Comparison of ENCODE assay signal across 11 cellular contexts in the genomic region with DNA sequence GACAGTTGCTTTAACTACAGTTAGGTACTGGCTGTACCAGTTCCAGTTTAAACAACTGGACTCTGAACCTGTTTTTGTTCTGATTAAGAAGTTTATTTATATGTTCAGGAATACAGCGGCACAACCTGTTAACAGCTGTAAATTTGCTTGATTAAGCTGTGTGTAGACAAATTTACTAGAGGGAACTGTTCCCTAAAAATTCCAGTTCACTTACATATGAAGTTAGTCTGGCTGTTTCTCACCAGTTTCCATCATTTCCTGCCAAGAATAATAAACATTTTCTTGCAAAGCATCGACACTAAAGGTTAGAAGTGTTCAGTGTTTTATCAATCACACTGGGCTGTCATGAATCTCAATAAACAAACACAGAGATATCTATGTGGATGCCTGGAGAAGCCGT.
DNase-seq lines count a peak whose midpoint lies in the region; ATAC-seq, FAIRE-seq and TF ChIP-seq lines count a peak whose summit lies in the region.
"Had no signal": no experiment of that assay in that cellular context is flagged by ENCODE, and none has a peak within 500 bp of the region (broad histone marks: within the 10 kb centered on the region; RNA-seq: fewer than 3 reads in every experiment).

No MANE protein-coding gene starts in this region.

- peaks cover 5% of the 10 kb centered on the region for H3K36me3 Mint-ChIP-seq in type B pancreatic cell
- H3K36me3 Mint-ChIP-seq in naive thymus-derived CD8-positive, alpha-beta T cell: peaks cover 0 to 9% (median 7%) of the 10 kb centered on the region in 3 donors

- no peak overlapping the region for H3K4me3 ChIP-seq in muscle layer of colon (ENCODE audit: low read depth in 1 of 2, low read length in 2 of 2)

- ATAC-seq in GM21423 (IDR thresholded peaks at IDR 0.05; ENCODE audit: unreplicated experiment): no peak
- no peak for ATAC-seq in naive thymus-derived CD8-positive, alpha-beta T cell

- peak; percentile 36 for DNase-seq in NCI-H460 (ENCODE audit: extremely low read depth, low read depth)
- no peak for DNase-seq in type B pancreatic cell (ENCODE audit: extremely low spot score, unreplicated experiment)
- DNase-seq in naive thymus-derived CD8-positive, alpha-beta T cell: no peak
- no peak for DNase-seq in superior temporal gyrus (ENCODE audit: extremely low spot score)
- DNase-seq: activated CD4-positive, alpha-beta T cell treated with anti-CD3 and anti-CD28 coated beads, Interleukin-2, amount 50 U/mL, for 1 hour; activated naive CD4-positive, alpha-beta T cell; effector CD4-positive, alpha-beta T cell; SW 1271 had no signal

- POLR2A ChIA-PET in naive thymus-derived CD8-positive, alpha-beta T cell (lab: Charles Lee): no interaction called here

- H3K9me3 ChIP-seq in muscle layer of colon (ENCODE audit: low read length): no peaks in the 10 kb centered on the region

- no peaks in the 10 kb centered on the region for H3K27me3 ChIP-seq in muscle layer of colon (ENCODE audit: control insufficient read depth in 1 of 2, insufficient read depth in 2 of 2, low read length in 2 of 2)

- peak overlapping the region; percentile 87 for H3K27ac ChIP-seq in muscle layer of colon (ENCODE audit: low read depth, low read length)

- H3K4me1 ChIP-seq in muscle layer of colon (ENCODE audit: insufficient read depth, low read length): peaks cover 37% of the 10 kb centered on the region

- H3K9me3 Mint-ChIP-seq in type B pancreatic cell: peaks cover 11% of the 10 kb centered on the region
- H3K9me3 Mint-ChIP-seq in naive thymus-derived CD8-positive, alpha-beta T cell: peaks cover 0 to 10% (median 0%) of the 10 kb centered on the region in 9 donors

- no peaks in the 10 kb centered on the region for H3K36me3 ChIP-seq in muscle layer of colon (ENCODE audit: insufficient read depth, low read length)

- H3K27me3 Mint-ChIP-seq in type B pancreatic cell: no peaks in the 10 kb centered on the region
- H3K27me3 Mint-ChIP-seq in naive thymus-derived CD8-positive, alpha-beta T cell: no peaks in the 10 kb centered on the region

- no peak for TF ChIP-seq CTCF in type B pancreatic cell (conservative IDR thresholded peaks at IDR 0.05)

- H3K4me3 Mint-ChIP-seq in type B pancreatic cell: peak overlapping the region; percentile 41
- H3K4me3 Mint-ChIP-seq in naive thymus-derived CD8-positive, alpha-beta T cell: no peak overlapping the region

- peak; percentile 50 for FAIRE-seq in endometrium (lab: Jason Lieb, UNC)

- H3K27ac Mint-ChIP-seq in type B pancreatic cell: peak overlapping the region; percentile 51
- no peak overlapping the region for H3K27ac Mint-ChIP-seq in naive thymus-derived CD8-positive, alpha-beta T cell

- peaks cover 27% of the 10 kb centered on the region for H3K4me1 Mint-ChIP-seq in type B pancreatic cell (ENCODE audit: unreplicated experiment)
- peaks cover 0 to 2% (median 0%) of the 10 kb centered on the region in 4 donors for H3K4me1 Mint-ChIP-seq in naive thymus-derived CD8-positive, alpha-beta T cell

- peak overlapping the region; percentile 29 for H3K9ac ChIP-seq in muscle layer of colon (ENCODE audit: low read length)
